Comparison of ENCODE assay signal across 14 cellular contexts in the genomic region with DNA sequence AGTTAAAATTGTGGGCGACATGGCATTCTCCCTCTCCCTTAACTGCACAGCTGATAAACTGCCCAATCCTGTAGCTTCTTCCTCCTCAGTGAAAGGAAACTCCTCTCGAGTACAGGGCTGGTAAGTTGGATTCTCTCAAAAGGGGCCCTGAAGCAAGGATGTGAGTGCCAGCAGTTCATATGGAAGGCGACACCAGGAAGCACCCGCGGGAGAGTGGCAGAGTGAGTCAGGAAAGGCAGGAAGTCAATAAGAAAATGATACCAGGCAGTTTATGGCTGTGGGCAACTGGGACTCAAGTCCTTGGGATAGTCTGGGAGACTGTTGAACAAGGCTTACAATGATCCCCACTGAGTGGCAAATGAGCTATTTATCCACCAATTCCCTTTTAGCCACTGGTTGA. TPM values are rescaled to one million over a fixed set of nuclear protein-coding genes. Genes with fewer than 3 reads are reported as not detected.
DNase-seq lines count a peak whose midpoint lies in the region; ATAC-seq and TF ChIP-seq lines count a peak whose summit lies in the region.
"Had no signal": no experiment of that assay in that cellular context is flagged by ENCODE, and none has a peak within 500 bp of the region (broad histone marks: within the 10 kb centered on the region; RNA-seq: fewer than 3 reads in every experiment).

No MANE protein-coding gene starts in this region.

- H3K4me1 Mint-ChIP-seq in CD8-positive, alpha-beta T cell (ENCODE audit: low read depth), result no peaks in the 10 kb centered on the region
- H3K4me1 Mint-ChIP-seq in T-helper 17 cell (peaks cover 6% of the 10 kb centered on the region), natural killer cell (peaks cover 0 to 8% of the 10 kb centered on the region in 2 donors)
- peaks cover 2% of the 10 kb centered on the region for H3K4me1 Mint-ChIP-seq in T-helper 2 cell treated with Interferon-gamma antibody and Interleukin-4, amounts not matched to agents 5 μg/mL and 100 μg/mL, for 36 hours (ENCODE audit: low read depth)
- H3K4me1 Mint-ChIP-seq: stimulated activated naive B cell treated with anti-CD40 and anti-IgM and Interleukin-4, amounts not matched to agents 10 μg/mL and 1 μg/mL and 100 μg/mL, for 72 hours had no signal

- no peaks in the 10 kb centered on the region for H3K27me3 Mint-ChIP-seq in CD8-positive, alpha-beta T cell (ENCODE audit: low read depth)
- H3K27me3 Mint-ChIP-seq in T-helper 17 cell, result no peaks in the 10 kb centered on the region
- H3K27me3 Mint-ChIP-seq in natural killer cell (ENCODE audit: low read depth in 2 of 2), result no peaks in the 10 kb centered on the region
- H3K27me3 Mint-ChIP-seq in T-helper 2 cell treated with Interferon-gamma antibody and Interleukin-4, amounts not matched to agents 5 μg/mL and 100 μg/mL, for 36 hours (ENCODE audit: low read depth), result no peaks in the 10 kb centered on the region
- H3K27me3 Mint-ChIP-seq: stimulated activated naive B cell treated with anti-CD40 and anti-IgM and Interleukin-4, amounts not matched to agents 10 μg/mL and 1 μg/mL and 100 μg/mL, for 72 hours had no signal

- no peaks in the 10 kb centered on the region for H3K9me3 Mint-ChIP-seq in CD8-positive, alpha-beta T cell
- no peaks in the 10 kb centered on the region for H3K9me3 Mint-ChIP-seq in natural killer cell
- H3K9me3 Mint-ChIP-seq in T-helper 2 cell treated with Interferon-gamma antibody and Interleukin-4, amounts not matched to agents 5 μg/mL and 100 μg/mL, for 36 hours, result no peaks in the 10 kb centered on the region
- H3K9me3 Mint-ChIP-seq: stimulated activated naive B cell treated with anti-CD40 and anti-IgM and Interleukin-4, amounts not matched to agents 10 μg/mL and 1 μg/mL and 100 μg/mL, for 72 hours had no signal

- no peak for TF ChIP-seq CTCF in CD8-positive, alpha-beta T cell (IDR thresholded peaks at IDR 0.05)
- no peak for TF ChIP-seq CTCF in natural killer cell (IDR thresholded peaks at IDR 0.05)

- CTCF ChIA-PET in CD8-positive, alpha-beta T cell (lab: Charles Lee), result interaction anchor here (0.8 to 1.3 kb wide), 2 partner anchors 15 to 69 kb away, joined by 3 read pairs; a partner anchor contains a TSS

- POLR2A ChIA-PET in CD8-positive, alpha-beta T cell (lab: Charles Lee), result no interaction called here

- no peaks in the 10 kb centered on the region for H3K9me3 ChIP-seq in CD8-positive, alpha-beta T cell (ENCODE audit: low read length)
- no peaks in the 10 kb centered on the region for H3K9me3 ChIP-seq in T-helper 17 cell (ENCODE audit: control insufficient read depth, low read length, poor library complexity, severe bottlenecking)
- H3K9me3 ChIP-seq: heart left ventricle had no signal

- intact Hi-C loops in CD8-positive, alpha-beta T cell (cut with DNase I, micrococcal nuclease), result no loop called here
- intact Hi-C loops in natural killer cell (cut with micrococcal nuclease), result no loop called here

- DNase-seq in CD8-positive, alpha-beta T cell, result no peak
- peak; percentile 83 for DNase-seq in LHCN-M2 (ENCODE audit: low read depth)
- no peak for DNase-seq in T-helper 17 cell
- peak; percentile 18 for DNase-seq in kidney glomerular epithelial cell (lab: John Stamatoyannopoulos, UW)
- DNase-seq in natural killer cell, result no peak
- no peak for DNase-seq in occipital lobe (lab: John Stamatoyannopoulos, UW)
- DNase-seq in T-helper 2 cell treated with Interferon-gamma antibody and Interleukin-4, amounts not matched to agents 5 μg/mL and 100 μg/mL, for 36 hours (ENCODE audit: low spot score), result no peak
- DNase-seq: activated CD4-positive, CD25-positive, alpha-beta regulatory T cell treated with anti-CD3 and anti-CD28 coated beads, Interleukin-2, amount 50 U/mL, for 72 hours; aorta; effector CD4-positive, alpha-beta T cell; heart left ventricle; Right ventricle myocardium superior; stimulated activated naive B cell treated with anti-CD40 and anti-IgM and Interleukin-4, amounts not matched to agents 10 μg/mL and 1 μg/mL and 100 μg/mL, for 72 hours had no signal

- H3K36me3 Mint-ChIP-seq in CD8-positive, alpha-beta T cell, result peaks cover 32% of the 10 kb centered on the region
- H3K36me3 Mint-ChIP-seq in T-helper 17 cell (ENCODE audit: low read depth), result peaks cover 2% of the 10 kb centered on the region
- H3K36me3 Mint-ChIP-seq in natural killer cell, result no peaks in the 10 kb centered on the region
- peaks cover 5% of the 10 kb centered on the region for H3K36me3 Mint-ChIP-seq in T-helper 2 cell treated with Interferon-gamma antibody and Interleukin-4, amounts not matched to agents 5 μg/mL and 100 μg/mL, for 36 hours (ENCODE audit: low read depth)
- H3K36me3 Mint-ChIP-seq: stimulated activated naive B cell treated with anti-CD40 and anti-IgM and Interleukin-4, amounts not matched to agents 10 μg/mL and 1 μg/mL and 100 μg/mL, for 72 hours had no signal

- H3K4me3 ChIP-seq in CD8-positive, alpha-beta T cell (ENCODE audit: low read depth, low read length), result no peak overlapping the region
- H3K4me3 ChIP-seq: heart left ventricle had no signal

- peak overlapping the region; percentile 19 for H3K27ac Mint-ChIP-seq in CD8-positive, alpha-beta T cell
- peak overlapping the region; percentile 34 for H3K27ac Mint-ChIP-seq in T-helper 17 cell
- peak overlapping the region in 1 of 2 donors; percentile 23 for H3K27ac Mint-ChIP-seq in natural killer cell
- H3K27ac Mint-ChIP-seq in T-helper 2 cell treated with Interferon-gamma antibody and Interleukin-4, amounts not matched to agents 5 μg/mL and 100 μg/mL, for 36 hours, result no peak overlapping the region
- H3K27ac Mint-ChIP-seq: stimulated activated naive B cell treated with anti-CD40 and anti-IgM and Interleukin-4, amounts not matched to agents 10 μg/mL and 1 μg/mL and 100 μg/mL, for 72 hours had no signal

- H3K4me3 Mint-ChIP-seq in CD8-positive, alpha-beta T cell, result no peak overlapping the region
- H3K4me3 Mint-ChIP-seq in T-helper 17 cell (no peak overlapping the region), natural killer cell (no peak overlapping the region)
- no peak overlapping the region for H3K4me3 Mint-ChIP-seq in T-helper 2 cell treated with Interferon-gamma antibody and Interleukin-4, amounts not matched to agents 5 μg/mL and 100 μg/mL, for 36 hours
- H3K4me3 Mint-ChIP-seq: stimulated activated naive B cell treated with anti-CD40 and anti-IgM and Interleukin-4, amounts not matched to agents 10 μg/mL and 1 μg/mL and 100 μg/mL, for 72 hours had no signal

- ATAC-seq in CD8-positive, alpha-beta T cell, result no peak
- ATAC-seq in T-helper 17 cell (no peak), natural killer cell (no peak), GM18519 (IDR thresholded peaks at IDR 0.05; ENCODE audit: low FRiP score, unreplicated experiment) (no peak)
- ATAC-seq: heart left ventricle; stimulated activated naive B cell treated with anti-CD40 and anti-IgM and Interleukin-4, amounts not matched to agents 10 μg/mL and 1 μg/mL and 100 μg/mL, for 72 hours had no signal

- H3K27ac ChIP-seq in CD8-positive, alpha-beta T cell (ENCODE audit: low read depth, low read length), result no peak overlapping the region
- H3K27ac ChIP-seq: heart left ventricle had no signal

- no peaks in the 10 kb centered on the region for H3K4me1 ChIP-seq in CD8-positive, alpha-beta T cell (ENCODE audit: insufficient read depth, low read length)

- no peaks in the 10 kb centered on the region for H3K27me3 ChIP-seq in CD8-positive, alpha-beta T cell (ENCODE audit: insufficient read depth, low read length)
- H3K27me3 ChIP-seq: heart left ventricle had no signal

- no peaks in the 10 kb centered on the region for H3K36me3 ChIP-seq in CD8-positive, alpha-beta T cell (ENCODE audit: insufficient read depth, low read length)

RNA-seq across cellular contexts. Expression of a gene that starts 34.8 kb away (rescaled TPM):
- 10 to 100 TPM; 28.9 to 34.3 TPM for total RNA-seq in CD8-positive, alpha-beta T cell
- total RNA-seq in LHCN-M2 (2014; rRNA removed), result 6.2 and 8.6 TPM in 2 replicates
- 2.0 TPM for polyA plus RNA-seq in LHCN-M2 (2012)
- 10 to 100 TPM; 38.6 to 39.3 TPM for total RNA-seq in T-helper 17 cell
- total RNA-seq in natural killer cell, result 10 to 100 TPM; 39.9 to 47.3 (median 45.0) TPM
- 13.4 TPM for total RNA-seq in occipital lobe

RNA-seq across cellular contexts. Expression of a gene that starts 57.6 kb away (rescaled TPM):
- 10 to 100 TPM; 34.5 to 41.1 TPM for total RNA-seq in CD8-positive, alpha-beta T cell
- total RNA-seq in LHCN-M2 (2014; rRNA removed), result 17.4 and 32.7 TPM in 2 replicates
- 101 TPM for polyA plus RNA-seq in LHCN-M2 (2012)
- 10 to 100 TPM; 23.1 to 29.9 TPM for total RNA-seq in T-helper 17 cell
- 10 to 100 TPM; 28.0 to 33.8 (median 31.6) TPM for total RNA-seq in natural killer cell
- total RNA-seq in occipital lobe, result 29.0 TPM

Comparison
In these comparisons a context has a peak if more than half of its experiments do, and no peak if none do; other contexts are left out.
1. DNase-seq: peak in LHCN-M2 (single experiment) and kidney glomerular epithelial cell (single experiment); none in CD8-positive, alpha-beta T cell (0 of 7), T-helper 17 cell (0 of 3), natural killer cell (single experiment), occipital lobe (single experiment) and T-helper 2 cell treated with Interferon-gamma antibody and Interleukin-4, amounts not matched to agents 5 μg/mL and 100 μg/mL, for 36 hours (single experiment).